ENCODE assay signal across 1 cellular context in genomic region chr1:40984066-40984465, GRCh38.
TF ChIP-seq lines count a peak whose summit lies in the region.

No MANE protein-coding gene starts in this region.

TF ChIP-seq in SK-N-SH, 30 proteins besides CTCF, POLR2A, EP300 and RAD21 (continued from another document):
- TF ChIP-seq FOSL2 (IDR thresholded peaks at IDR 0.05; ENCODE audit: borderline replicate concordance, low read depth) (peak; percentile 42; the same call in 1 of the 2 replicates), IRF3 (IDR thresholded peaks at IDR 0.05; ENCODE audit: low read depth, low read length) (no peak), RFX5 (IDR thresholded peaks at IDR 0.05; ENCODE audit: low read length) (no peak), MEF2A (IDR thresholded peaks at IDR 0.05; ENCODE audit: borderline replicate concordance, low read depth) (no peak), TAF1 (IDR thresholded peaks at IDR 0.05; ENCODE audit: borderline replicate concordance, low read depth, low read length) (no peak), MAX (IDR thresholded peaks at IDR 0.05; ENCODE audit: low read depth) (no peak), POLR2AphosphoS5 (IDR thresholded peaks at IDR 0.05; ENCODE audit: low read depth, low read length) (no peak), GABPA (IDR thresholded peaks at IDR 0.05; ENCODE audit: low read depth) (no peak)
